Comparison of ENCODE assay signal across 12 cellular contexts in the genomic region with DNA sequence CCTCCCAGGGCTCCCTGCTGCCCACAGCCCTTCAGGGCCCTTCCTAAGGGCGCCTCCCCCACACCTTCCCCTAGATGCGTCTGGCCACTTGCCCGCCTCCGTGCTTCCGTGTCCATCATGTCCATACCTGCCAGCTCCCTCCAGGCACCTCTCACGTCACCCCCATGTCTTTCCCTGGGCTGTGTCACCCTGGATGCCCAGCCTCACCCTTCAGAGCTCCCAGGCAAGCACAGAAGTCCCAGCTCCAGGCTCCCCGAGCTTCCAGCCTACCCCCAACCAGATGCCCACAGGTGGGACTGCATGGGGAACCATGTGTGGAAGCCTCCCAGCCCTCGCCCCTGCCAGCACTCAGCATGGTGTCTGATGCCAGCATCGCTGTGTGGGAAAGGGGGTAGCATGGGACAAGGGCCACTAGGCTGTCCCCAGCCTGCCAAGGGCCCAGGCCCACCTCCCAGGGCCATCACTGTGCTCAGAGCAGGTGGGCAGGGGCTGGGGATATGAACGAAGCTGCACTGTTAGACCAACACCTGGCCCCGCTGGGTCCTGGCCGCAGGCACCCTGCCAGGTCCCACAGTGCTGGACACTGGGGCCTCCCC. TPM values are rescaled to one million over a fixed set of nuclear protein-coding genes. Genes with fewer than 3 reads are reported as not detected.
DNase-seq lines count a peak whose midpoint lies in the region; ATAC-seq and TF ChIP-seq lines count a peak whose summit lies in the region.
"Had no signal": no experiment of that assay in that cellular context is flagged by ENCODE, and none has a peak within 500 bp of the region (broad histone marks: within the 10 kb centered on the region; RNA-seq: fewer than 3 reads in every experiment).

No MANE protein-coding gene starts in this region.

- H3K27ac ChIP-seq in foreskin keratinocyte (peak overlapping the region; percentile 61), sigmoid colon (no peak overlapping the region)
- H3K27ac ChIP-seq: thyroid gland had no signal

- no peak overlapping the region for H3K4me3 ChIP-seq in sigmoid colon
- H3K4me3 ChIP-seq: thyroid gland had no signal

- peaks cover 34% of the 10 kb centered on the region for H3K4me1 Mint-ChIP-seq in activated CD4-positive, alpha-beta T cell treated with anti-CD3 and anti-CD28 coated beads for 36 hours
- peaks cover 34% of the 10 kb centered on the region for H3K4me1 Mint-ChIP-seq in activated CD4-positive, alpha-beta memory T cell treated with anti-CD3 and anti-CD28 coated beads for 36 hours (ENCODE audit: low read depth)

- peaks cover 0 to 5% (median 0%) of the 10 kb centered on the region in 4 donors for H3K36me3 ChIP-seq in sigmoid colon
- H3K36me3 ChIP-seq: thyroid gland had no signal

- H3K4me1 ChIP-seq in foreskin keratinocyte (peaks cover 3% of the 10 kb centered on the region), sigmoid colon (peaks cover 0 to 17% (median 13%) of the 10 kb centered on the region in 4 donors)

- no peak for TF ChIP-seq EP300 in sigmoid colon (IDR thresholded peaks at IDR 0.05)

- intact Hi-C loops in activated CD4-positive, alpha-beta T cell treated with anti-CD3 and anti-CD28 coated beads for 36 hours (cut with DNase I, micrococcal nuclease), result no loop called here
- intact Hi-C loops in activated CD4-positive, alpha-beta memory T cell treated with anti-CD3 and anti-CD28 coated beads for 36 hours (cut with micrococcal nuclease), result no loop called here
- intact Hi-C loops in sigmoid colon (cut with DNase I), result no loop called here

- H3K27ac Mint-ChIP-seq in activated CD4-positive, alpha-beta T cell treated with anti-CD3 and anti-CD28 coated beads for 36 hours, result no peak overlapping the region
- peak overlapping the region; percentile 49 for H3K27ac Mint-ChIP-seq in activated CD4-positive, alpha-beta memory T cell treated with anti-CD3 and anti-CD28 coated beads for 36 hours

- TF ChIP-seq POLR2A in sigmoid colon (IDR thresholded peaks at IDR 0.05), result no peak

- CTCF ChIA-PET in activated CD4-positive, alpha-beta T cell treated with anti-CD3 and anti-CD28 coated beads for 36 hours (lab: Charles Lee), result interaction anchor here (0.6 to 1.3 kb wide), 3 partner anchors 9 to 250 kb away, joined by 3 to 4 read pairs (median 3); no protein-coding TSS in a partner anchor
- CTCF ChIA-PET in activated CD4-positive, alpha-beta memory T cell treated with anti-CD3 and anti-CD28 coated beads for 36 hours (lab: Charles Lee), result interaction anchor here (0.7 to 2.1 kb wide), 3 partner anchors 106 to 247 kb away, joined by 3 to 4 read pairs (median 3); no protein-coding TSS in a partner anchor

- H3K36me3 Mint-ChIP-seq in activated CD4-positive, alpha-beta T cell treated with anti-CD3 and anti-CD28 coated beads for 36 hours (ENCODE audit: low read depth), result peaks cover 3% of the 10 kb centered on the region
- peaks cover 4% of the 10 kb centered on the region for H3K36me3 Mint-ChIP-seq in activated CD4-positive, alpha-beta memory T cell treated with anti-CD3 and anti-CD28 coated beads for 36 hours

- ATAC-seq in activated CD4-positive, alpha-beta T cell treated with anti-CD3 and anti-CD28 coated beads for 36 hours, result no peak
- ATAC-seq in foreskin keratinocyte (peak; percentile 54), HG03469 (IDR thresholded peaks at IDR 0.05; ENCODE audit: unreplicated experiment) (no peak)

- POLR2A ChIA-PET in activated CD4-positive, alpha-beta T cell treated with anti-CD3 and anti-CD28 coated beads for 36 hours (lab: Charles Lee), result interaction anchor here (1.0 kb wide), 1 partner anchor 119 kb away, joined by 4 read pairs; a partner anchor contains a TSS
- POLR2A ChIA-PET in activated CD4-positive, alpha-beta memory T cell treated with anti-CD3 and anti-CD28 coated beads for 36 hours (lab: Charles Lee), result interaction anchor here (1.1 kb wide), 1 partner anchor 119 kb away, joined by 5 read pairs; a partner anchor contains a TSS

- DNase-seq in activated CD4-positive, alpha-beta T cell treated with anti-CD3 and anti-CD28 coated beads for 36 hours, result no peak
- no peak for DNase-seq in activated CD4-positive, alpha-beta T cell treated with anti-CD3 and anti-CD28 coated beads for 1 hour
- no peak for DNase-seq in activated CD4-positive, alpha-beta memory T cell treated with anti-CD3 and anti-CD28 coated beads for 36 hours
- DNase-seq in foreskin keratinocyte (peak; percentile 67 to 86), sigmoid colon (peak; percentile 68), AML-193 (lab: John Stamatoyannopoulos, UW) (no peak), DMS114 treated with DMSO at 0.1 percent for 48 hours (lab: John Stamatoyannopoulos, UW; ENCODE audit: unreplicated experiment) (no peak)
- DNase-seq: activated CD8-positive, alpha-beta memory T cell treated with anti-CD3 and anti-CD28 coated beads, Interleukin-2, amount 50 U/mL, for 48 hours; NCI-H524; Right ventricle myocardium superior; thyroid gland had no signal

- WGBS in sigmoid colon, 2 donors, result 94 to 95% methylated on average over 12 of the region's 12 CpGs

- no peak for TF ChIP-seq CTCF in foreskin keratinocyte (conservative IDR thresholded peaks at IDR 0.05)
- no peak for TF ChIP-seq CTCF in sigmoid colon (IDR thresholded peaks at IDR 0.05)

- H3K27me3 ChIP-seq in foreskin keratinocyte (no peaks in the 10 kb centered on the region), sigmoid colon (no peaks in the 10 kb centered on the region)
- H3K27me3 ChIP-seq: thyroid gland had no signal

- no peaks in the 10 kb centered on the region for H3K9me3 ChIP-seq in sigmoid colon
- H3K9me3 ChIP-seq: thyroid gland had no signal

- H3K4me3 Mint-ChIP-seq in activated CD4-positive, alpha-beta T cell treated with anti-CD3 and anti-CD28 coated beads for 36 hours, result peak overlapping the region; percentile 11
- H3K4me3 Mint-ChIP-seq in activated CD4-positive, alpha-beta memory T cell treated with anti-CD3 and anti-CD28 coated beads for 36 hours, result no peak overlapping the region

- no peaks in the 10 kb centered on the region for H3K27me3 Mint-ChIP-seq in activated CD4-positive, alpha-beta T cell treated with anti-CD3 and anti-CD28 coated beads for 36 hours
- no peaks in the 10 kb centered on the region for H3K27me3 Mint-ChIP-seq in activated CD4-positive, alpha-beta memory T cell treated with anti-CD3 and anti-CD28 coated beads for 36 hours

- no peaks in the 10 kb centered on the region for H3K9me3 Mint-ChIP-seq in activated CD4-positive, alpha-beta T cell treated with anti-CD3 and anti-CD28 coated beads for 36 hours (ENCODE audit: low read depth)
- H3K9me3 Mint-ChIP-seq in activated CD4-positive, alpha-beta memory T cell treated with anti-CD3 and anti-CD28 coated beads for 36 hours, result no peaks in the 10 kb centered on the region

RNA-seq across cellular contexts. Expression of a gene that starts 1.9 kb away (rescaled TPM):
- total RNA-seq in activated CD4-positive, alpha-beta T cell treated with anti-CD3 and anti-CD28 coated beads for 36 hours, result 10 to 100 TPM; 20.0 to 23.8 TPM
- 10 to 100 TPM; 18.6 to 20.5 TPM for total RNA-seq in activated CD4-positive, alpha-beta memory T cell treated with anti-CD3 and anti-CD28 coated beads for 36 hours
- total RNA-seq in foreskin keratinocyte (28.4 and 31.3 TPM in 2 replicates), sigmoid colon (10 to 100 TPM; 17.9 to 29.9 (median 20.9) TPM)
- polyA plus RNA-seq in foreskin keratinocyte (19.2 and 21.5 TPM in 2 replicates), sigmoid colon (10 to 100 TPM; 28.2 to 33.4 (median 30.3) TPM)

RNA-seq across cellular contexts. Expression of a gene that starts 16.0 kb away (rescaled TPM):
- total RNA-seq in activated CD4-positive, alpha-beta T cell treated with anti-CD3 and anti-CD28 coated beads for 36 hours, result 10 to 100 TPM; 90.2 to 94.4 TPM
- 10 to 100 TPM; 76.8 to 77.3 TPM for total RNA-seq in activated CD4-positive, alpha-beta memory T cell treated with anti-CD3 and anti-CD28 coated beads for 36 hours
- 125 and 132 TPM in 2 replicates for total RNA-seq in foreskin keratinocyte
- 218 and 222 TPM in 2 replicates for polyA plus RNA-seq in foreskin keratinocyte
- total RNA-seq in sigmoid colon, result 10 to 100 TPM; 49.6 to 77.4 (median 62.0) TPM
- polyA plus RNA-seq in sigmoid colon, result 10 to 100 TPM; 74.5 to 95.9 (median 78.4) TPM

RNA-seq across cellular contexts. Expression of a gene that starts 27.4 kb away (rescaled TPM):
- 10 to 100 TPM; 22.9 to 40.8 TPM for total RNA-seq in activated CD4-positive, alpha-beta T cell treated with anti-CD3 and anti-CD28 coated beads for 36 hours
- 10 to 100 TPM; 30.6 to 31.5 TPM for total RNA-seq in activated CD4-positive, alpha-beta memory T cell treated with anti-CD3 and anti-CD28 coated beads for 36 hours
- total RNA-seq in foreskin keratinocyte, result 37.7 and 44.5 TPM in 2 replicates
- polyA plus RNA-seq in foreskin keratinocyte, result 32.5 and 34.2 TPM in 2 replicates
- total RNA-seq in sigmoid colon, result 10 to 100 TPM; 20.7 to 26.6 (median 22.7) TPM
- polyA plus RNA-seq in sigmoid colon, result 100 to 1,000 TPM in 1 of 3 donors, 10 to 100 TPM in 2; 61.9 to 109 (median 70.3) TPM

RNA-seq across cellular contexts. Expression of a gene that starts 42.6 kb away (rescaled TPM):
- total RNA-seq in activated CD4-positive, alpha-beta T cell treated with anti-CD3 and anti-CD28 coated beads for 36 hours, result 10 to 100 TPM; 55.9 to 72.1 TPM
- 10 to 100 TPM; 62.1 to 62.5 TPM for total RNA-seq in activated CD4-positive, alpha-beta memory T cell treated with anti-CD3 and anti-CD28 coated beads for 36 hours
- 143 and 154 TPM in 2 replicates for total RNA-seq in foreskin keratinocyte
- 266 and 269 TPM in 2 replicates for polyA plus RNA-seq in foreskin keratinocyte
- total RNA-seq in sigmoid colon, result 100 to 1,000 TPM; 138 to 281 (median 191) TPM
- 10 to 100 TPM; 39.6 to 55.3 (median 46.7) TPM for polyA plus RNA-seq in sigmoid colon

RNA-seq across cellular contexts. Expression of a gene that starts 47.3 kb away (rescaled TPM):
- total RNA-seq in activated CD4-positive, alpha-beta T cell treated with anti-CD3 and anti-CD28 coated beads for 36 hours, result 10 to 100 TPM; 11.5 to 13.0 TPM
- 1 to 10 TPM; 8.5 to 8.8 TPM for total RNA-seq in activated CD4-positive, alpha-beta memory T cell treated with anti-CD3 and anti-CD28 coated beads for 36 hours
- 10.5 and 13.8 TPM in 2 replicates for total RNA-seq in foreskin keratinocyte
- polyA plus RNA-seq in foreskin keratinocyte, result 12.7 and 15.9 TPM in 2 replicates
- 10 to 100 TPM; 15.0 to 21.6 (median 16.4) TPM for total RNA-seq in sigmoid colon
- polyA plus RNA-seq in sigmoid colon, result 10 to 100 TPM; 30.6 to 39.1 (median 31.9) TPM

Comparison
In these comparisons a context has a peak if more than half of its experiments do, and no peak if none do; other contexts are left out.
1. DNase-seq: peak in foreskin keratinocyte (2 of 2) and sigmoid colon (single experiment); none in activated CD4-positive, alpha-beta T cell treated with anti-CD3 and anti-CD28 coated beads for 36 hours (single experiment), activated CD4-positive, alpha-beta T cell treated with anti-CD3 and anti-CD28 coated beads for 1 hour (single experiment), activated CD4-positive, alpha-beta memory T cell treated with anti-CD3 and anti-CD28 coated beads for 36 hours (single experiment), AML-193 (0 of 2) and DMS114 treated with DMSO at 0.1 percent for 48 hours (single experiment).